In the genomic region with DNA sequence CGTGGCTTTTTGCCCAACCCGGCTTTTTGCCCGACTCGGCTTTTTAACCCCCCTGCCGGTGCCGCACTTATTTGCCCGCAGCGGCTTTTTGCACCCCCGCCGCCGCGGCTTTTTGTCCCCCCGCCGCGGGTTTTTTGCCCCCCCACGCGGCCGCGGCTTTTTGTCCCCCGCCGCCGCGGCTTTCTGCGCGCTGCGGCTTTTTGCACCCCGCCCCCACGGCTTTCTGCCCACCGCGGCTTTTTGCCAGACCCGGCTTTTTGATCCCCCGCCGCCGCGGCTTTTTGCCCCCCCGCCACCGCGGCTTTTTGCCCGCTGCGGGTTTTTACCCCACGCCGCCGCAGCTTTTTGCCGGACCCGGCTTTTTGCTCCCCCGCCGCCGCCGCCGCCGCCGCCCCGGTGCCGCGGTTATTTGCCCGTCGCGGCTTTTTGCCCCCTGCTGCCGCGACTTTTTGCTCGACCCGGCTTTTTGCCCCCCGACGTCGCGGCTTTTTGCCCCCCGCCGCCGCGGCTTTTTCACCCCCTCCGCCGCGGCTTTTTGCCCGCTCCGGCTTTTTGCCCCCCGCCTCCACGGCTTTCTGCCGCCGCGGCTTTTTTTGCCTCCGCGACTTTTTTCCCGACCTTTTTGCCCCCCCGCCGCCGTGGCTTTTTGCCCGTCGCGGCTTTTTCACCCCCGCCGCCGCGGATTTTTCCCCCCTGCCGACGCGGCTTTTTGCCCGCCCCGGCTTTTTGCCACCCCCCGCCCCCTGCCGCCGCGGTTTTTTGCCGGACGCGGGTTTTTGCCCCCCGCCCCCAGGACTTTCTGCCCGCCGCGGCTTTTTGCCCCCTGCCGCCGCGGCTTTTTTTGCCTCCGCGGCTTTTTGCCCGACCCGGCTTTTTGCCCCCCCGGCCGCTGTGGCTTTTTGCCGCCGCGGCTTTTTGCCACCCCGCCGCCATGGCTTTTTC, we compare ENCODE assay signal across 8 cellular contexts.
DNase-seq lines count a peak whose midpoint lies in the region; ATAC-seq and TF ChIP-seq lines count a peak whose summit lies in the region.

No MANE protein-coding gene starts in this region.

- H3K4me3 Mint-ChIP-seq in activated CD4-positive, alpha-beta T cell treated with anti-CD3 and anti-CD28 coated beads for 36 hours, result no peak overlapping the region
- no peak overlapping the region for H3K4me3 Mint-ChIP-seq in activated naive CD8-positive, alpha-beta T cell treated with anti-CD3 and anti-CD28 coated beads, Interleukin-2, amount 10 ng/mL, durations not matched to agents 7 days and 5 days

- H3K9me3 ChIP-seq in iPS-18a (ENCODE audit: control insufficient read depth, low read depth, low read length), result no peaks in the 10 kb centered on the region
- H3K9me3 ChIP-seq in testis, result no peaks in the 10 kb centered on the region

- CTCF ChIA-PET in activated CD4-positive, alpha-beta T cell treated with anti-CD3 and anti-CD28 coated beads for 36 hours (lab: Charles Lee), result no interaction called here

- peak; percentile 25 for DNase-seq in activated CD4-positive, alpha-beta T cell treated with anti-CD3 and anti-CD28 coated beads for 36 hours
- DNase-seq in activated CD4-positive, alpha-beta T cell treated with anti-CD3 and anti-CD28 coated beads for 4 hours, result no peak
- DNase-seq in activated naive CD8-positive, alpha-beta T cell treated with anti-CD3 and anti-CD28 coated beads, Interleukin-2, amount 10 ng/mL, durations not matched to agents 7 days and 5 days, result peak; percentile 50
- DNase-seq in testis (peak; percentile 27), medulla oblongata (ENCODE audit: extremely low spot score) (no peak)

- no peak for TF ChIP-seq POLR2A in testis (IDR thresholded peaks at IDR 0.05)

- ATAC-seq in activated CD4-positive, alpha-beta T cell treated with anti-CD3 and anti-CD28 coated beads for 36 hours, result no peak
- no peak for ATAC-seq in activated naive CD8-positive, alpha-beta T cell treated with anti-CD3 and anti-CD28 coated beads, Interleukin-2, amount 10 ng/mL, durations not matched to agents 7 days and 5 days (ENCODE audit: low read depth)
- no peak for ATAC-seq in HG03039 (IDR thresholded peaks at IDR 0.05; ENCODE audit: unreplicated experiment)
- ATAC-seq in HG02571 (IDR thresholded peaks at IDR 0.05; ENCODE audit: unreplicated experiment), result no peak

- H3K4me3 ChIP-seq in iPS-18a (ENCODE audit: low read length), result peak overlapping the region; percentile 27
- H3K4me3 ChIP-seq in testis, result peak overlapping the region; percentile 48 to 49

- H3K9me3 Mint-ChIP-seq in activated CD4-positive, alpha-beta T cell treated with anti-CD3 and anti-CD28 coated beads for 36 hours (ENCODE audit: low read depth), result no peaks in the 10 kb centered on the region
- no peaks in the 10 kb centered on the region for H3K9me3 Mint-ChIP-seq in activated naive CD8-positive, alpha-beta T cell treated with anti-CD3 and anti-CD28 coated beads, Interleukin-2, amount 10 ng/mL, durations not matched to agents 7 days and 5 days

- no peak for TF ChIP-seq CTCF in testis (IDR thresholded peaks at IDR 0.05)

- no peak overlapping the region for H3K27ac Mint-ChIP-seq in activated CD4-positive, alpha-beta T cell treated with anti-CD3 and anti-CD28 coated beads for 36 hours
- peak overlapping the region; percentile 30 for H3K27ac Mint-ChIP-seq in activated naive CD8-positive, alpha-beta T cell treated with anti-CD3 and anti-CD28 coated beads, Interleukin-2, amount 10 ng/mL, durations not matched to agents 7 days and 5 days

- intact Hi-C loops in activated CD4-positive, alpha-beta T cell treated with anti-CD3 and anti-CD28 coated beads for 36 hours (cut with DNase I, micrococcal nuclease), result no loop called here
- intact Hi-C loops in testis (cut with DNase I; ENCODE audit: low total_unique reads), result no loop called here

- 3 to 5% methylated on average over 105 to 123 of the region's 123 CpGs for WGBS in testis, 2 donors

- H3K9ac ChIP-seq in iPS-18a (ENCODE audit: low read length), result no peak overlapping the region

- H3K36me3 Mint-ChIP-seq in activated CD4-positive, alpha-beta T cell treated with anti-CD3 and anti-CD28 coated beads for 36 hours (ENCODE audit: low read depth), result peaks cover 2% of the 10 kb centered on the region
- H3K36me3 Mint-ChIP-seq in activated naive CD8-positive, alpha-beta T cell treated with anti-CD3 and anti-CD28 coated beads, Interleukin-2, amount 10 ng/mL, durations not matched to agents 7 days and 5 days, result peaks cover 4% of the 10 kb centered on the region

- peaks cover 3% of the 10 kb centered on the region for H3K4me1 Mint-ChIP-seq in activated CD4-positive, alpha-beta T cell treated with anti-CD3 and anti-CD28 coated beads for 36 hours
- H3K4me1 Mint-ChIP-seq in activated naive CD8-positive, alpha-beta T cell treated with anti-CD3 and anti-CD28 coated beads, Interleukin-2, amount 10 ng/mL, durations not matched to agents 7 days and 5 days, result peaks cover 4% of the 10 kb centered on the region

- H3K4me1 ChIP-seq in iPS-18a (ENCODE audit: control insufficient read depth, low read depth, low read length) (no peaks in the 10 kb centered on the region), testis (peaks cover 15% of the 10 kb centered on the region)

- POLR2A ChIA-PET in activated CD4-positive, alpha-beta T cell treated with anti-CD3 and anti-CD28 coated beads for 36 hours (lab: Charles Lee), result no interaction called here
- POLR2A ChIA-PET in activated naive CD8-positive, alpha-beta T cell treated with anti-CD3 and anti-CD28 coated beads, Interleukin-2, amount 10 ng/mL, durations not matched to agents 7 days and 5 days (lab: Charles Lee), result no interaction called here

- no peak overlapping the region for H3K27ac ChIP-seq in iPS-18a (ENCODE audit: low read length)
- H3K27ac ChIP-seq in testis, result peak overlapping the region; percentile 36 to 37

- no peaks in the 10 kb centered on the region for H3K36me3 ChIP-seq in iPS-18a (ENCODE audit: control insufficient read depth, low read depth, low read length)
- H3K36me3 ChIP-seq in testis (ENCODE audit: low read depth, missing control alignments), result no peaks in the 10 kb centered on the region

- peaks cover 40% of the 10 kb centered on the region for H3K27me3 ChIP-seq in iPS-18a (ENCODE audit: control insufficient read depth, insufficient read depth, low read length)
- H3K27me3 ChIP-seq in testis, result peaks cover 7% of the 10 kb centered on the region

- peaks cover 15% of the 10 kb centered on the region for H3K27me3 Mint-ChIP-seq in activated CD4-positive, alpha-beta T cell treated with anti-CD3 and anti-CD28 coated beads for 36 hours
- H3K27me3 Mint-ChIP-seq in activated naive CD8-positive, alpha-beta T cell treated with anti-CD3 and anti-CD28 coated beads, Interleukin-2, amount 10 ng/mL, durations not matched to agents 7 days and 5 days, result peaks cover 25% of the 10 kb centered on the region

Comparison
In these comparisons a context has a peak if more than half of its experiments do, and no peak if none do; other contexts are left out.
1. DNase-seq: peak in activated CD4-positive, alpha-beta T cell treated with anti-CD3 and anti-CD28 coated beads for 36 hours (single experiment), activated naive CD8-positive, alpha-beta T cell treated with anti-CD3 and anti-CD28 coated beads, Interleukin-2, amount 10 ng/mL, durations not matched to agents 7 days and 5 days (single experiment) and testis (single experiment); none in activated CD4-positive, alpha-beta T cell treated with anti-CD3 and anti-CD28 coated beads for 4 hours (0 of 2) and medulla oblongata (single experiment).